In genomic region chr4:1809754-1810502, GRCh38 we compare ENCODE assay signal across 8 cellular contexts. TPM values are rescaled to one million over a fixed set of nuclear protein-coding genes. Genes with fewer than 3 reads are reported as not detected.
A peak's percentile ranks its signal among the peaks of the same experiment; 100 is the strongest.
DNase-seq lines count a peak whose midpoint lies in the region; ATAC-seq, FAIRE-seq and TF ChIP-seq lines count a peak whose summit lies in the region.

No MANE protein-coding gene starts in this region.

- H3K9me3 ChIP-seq in pancreas (no peaks in the 10 kb centered on the region), transverse colon (no peaks in the 10 kb centered on the region)

- peak; percentile 61 to 89 (median 74) for TF ChIP-seq CTCF in pancreas (IDR thresholded peaks at IDR 0.05)
- TF ChIP-seq CTCF in transverse colon (IDR thresholded peaks at IDR 0.05), result peak; percentile 79 to 94 (median 86)

- ATAC-seq in pancreas, result peak; percentile 63 to 85 (median 80)
- ATAC-seq in HG03280 (IDR thresholded peaks at IDR 0.05; ENCODE audit: unreplicated experiment), result no peak

- no peak for FAIRE-seq in pancreas (lab: Jason Lieb, UNC)

- WGBS in pancreas, 2 donors, result 19 to 24% methylated on average over 13 to 15 of the region's 15 CpGs
- WGBS in transverse colon (ENCODE audit: low coverage in 1 of 2), 2 donors, result 43% methylated on average over 8 of the region's 15 CpGs; no CpG with 5 or more reads in 1 of the 2 donors

- in situ Hi-C loops in transverse colon (cut with MboI; ENCODE audit: low pct_ligation_motif_present in 1 of 4, low pct_unique_long_range_greater_than_20kb in 1 of 4, low sequenced_read_pairs in 3 of 4), result loop anchor here in 2 of 4 donors (10.0 to 25.0 kb wide), 3 partner anchors 55 to 377 kb away; no protein-coding TSS in a partner anchor

- H3K27ac ChIP-seq in pancreas (no peak overlapping the region), transverse colon (no peak overlapping the region)

- H3K27me3 ChIP-seq in pancreas (no peaks in the 10 kb centered on the region), transverse colon (no peaks in the 10 kb centered on the region)

- intact Hi-C loops in pancreas (cut with DNase I), result loop anchor here in 2 of 3 donors (5.0 kb wide), 1 partner anchor 63 kb away; no protein-coding TSS in a partner anchor
- intact Hi-C loops in transverse colon (cut with DNase I; ENCODE audit: low total_unique reads), result loop anchor here (5.0 kb wide), 1 partner anchor 63 kb away; no protein-coding TSS in a partner anchor

- TF ChIP-seq EP300 in transverse colon (IDR thresholded peaks at IDR 0.05; ENCODE audit: low read depth), result no peak

- H3K4me1 ChIP-seq in pancreas (peaks cover 0 to 5% (median 0%) of the 10 kb centered on the region in 3 donors), transverse colon (peaks cover 0 to 15% (median 9%) of the 10 kb centered on the region in 4 donors)

- no peak for TF ChIP-seq POLR2A in transverse colon (IDR thresholded peaks at IDR 0.05)

- peaks cover 0 to 25% (median under 1%) of the 10 kb centered on the region in 3 donors for H3K36me3 ChIP-seq in pancreas
- peaks cover 0 to 11% (median 4%) of the 10 kb centered on the region in 4 donors for H3K36me3 ChIP-seq in transverse colon

- peak; percentile 84 for DNase-seq in DMS 273 (lab: John Stamatoyannopoulos, UW; ENCODE audit: unreplicated experiment)
- peak; percentile 86 for DNase-seq in HT-29 (ENCODE audit: low spot score)
- peak; percentile 75 for DNase-seq in SK-N-DZ (ENCODE audit: low spot score)
- peak; percentile 70 for DNase-seq in activated naive CD4-positive, alpha-beta T cell treated with Interleukin-2 at 50 U/mL for 16 hours
- peak; percentile 77 for DNase-seq in globus pallidus (ENCODE audit: low spot score)
- peak; percentile 49 to 90 (median 80) for DNase-seq in pancreas
- DNase-seq in transverse colon, result peak; percentile 71

- no peak overlapping the region for H3K4me3 ChIP-seq in pancreas
- no peak overlapping the region for H3K4me3 ChIP-seq in transverse colon

RNA-seq across cellular contexts. Expression of gene FGFR3, which starts 16.8 kb away (rescaled TPM):
- 73.4 and 77.0 TPM in 2 replicates for total RNA-seq in HT-29 (2014; rRNA removed; shearing (Covaris generic))
- 1.0 and 3.2 TPM in 2 replicates for polyA plus RNA-seq in SK-N-DZ (2014; cell fraction: cytosol; rRNA removed)
- polyA plus RNA-seq in SK-N-DZ (2014; cell fraction: nucleus; rRNA removed), result 16.5 and 20.3 TPM in 2 replicates
- total RNA-seq in pancreas, result 10 to 100 TPM; 40.4 to 88.3 (median 53.5) TPM
- 100 to 1,000 TPM; 163 to 300 TPM for polyA plus RNA-seq in pancreas
- 100 to 1,000 TPM in 2 of 4 donors, 10 to 100 TPM in 2; 56.2 to 209 (median 110) TPM for total RNA-seq in transverse colon

RNA-seq across cellular contexts. Expression of gene LETM1, which starts 46.0 kb away (rescaled TPM):
- 95.8 and 106 TPM in 2 replicates for total RNA-seq in HT-29 (2014; rRNA removed; shearing (Covaris generic))
- polyA plus RNA-seq in SK-N-DZ (2014; cell fraction: cytosol; rRNA removed), result 19.3 and 21.5 TPM in 2 replicates
- 69.2 and 77.3 TPM in 2 replicates for polyA plus RNA-seq in SK-N-DZ (2014; cell fraction: nucleus; rRNA removed)
- total RNA-seq in pancreas, result 10 to 100 TPM; 13.0 to 22.6 (median 19.3) TPM
- 10 to 100 TPM; 13.7 to 28.0 TPM for polyA plus RNA-seq in pancreas
- total RNA-seq in transverse colon, result 100 to 1,000 TPM; 173 to 469 (median 243) TPM
